Comparison of ENCODE assay signal across 23 cellular contexts in genomic region chr5:125120012-125120411, GRCh38.
"Had no signal": no experiment of that assay in that cellular context is flagged by ENCODE, and none has a peak within 500 bp of the region (broad histone marks: within the 10 kb centered on the region; RNA-seq: fewer than 3 reads in every experiment).

No MANE protein-coding gene starts in this region.

- FAIRE-seq: urothelium cell line had no signal

- H3K36me3 Mint-ChIP-seq: naive thymus-derived CD4-positive, alpha-beta T cell; natural killer cell treated with Interleukin-12 subunit alpha and Interleukin-12 subunit beta and Interleukin-15 and Interleukin-18, amount 100 ng/mL, for 72 hours; stimulated activated naive B cell treated with anti-CD40 and anti-IgM and Interleukin-4, amounts not matched to agents 10 μg/mL and 1 μg/mL and 100 μg/mL, for 72 hours had no signal

- H3K4me1 ChIP-seq: left ventricle myocardium inferior, right atrium auricular region, right lobe of liver, testis, upper lobe of right lung had no signal

- H3K9me3 ChIP-seq: left ventricle myocardium inferior, mucosa of descending colon, ovary, right atrium auricular region, right lobe of liver, stomach, testis, thyroid gland, upper lobe of right lung had no signal

- ATAC-seq: mucosa of descending colon; naive thymus-derived CD4-positive, alpha-beta T cell; natural killer cell treated with Interleukin-12 subunit alpha and Interleukin-12 subunit beta and Interleukin-15 and Interleukin-18, amount 100 ng/mL, for 72 hours; right lobe of liver; stimulated activated naive B cell treated with anti-CD40 and anti-IgM and Interleukin-4, amounts not matched to agents 10 μg/mL and 1 μg/mL and 100 μg/mL, for 72 hours; stimulated activated naive CD8-positive, alpha-beta T cell treated with anti-CD3 and anti-CD28 coated beads, Interleukin-15, Interleukin-2, amounts not matched to agents 100 U/mL and 50 U/mL, for 24 hours; upper lobe of right lung had no signal

- H3K4me2 ChIP-seq: smooth muscle cell had no signal

- H3K27ac Mint-ChIP-seq: naive thymus-derived CD4-positive, alpha-beta T cell; natural killer cell treated with Interleukin-12 subunit alpha and Interleukin-12 subunit beta and Interleukin-15 and Interleukin-18, amount 100 ng/mL, for 72 hours; progenitor cell of endocrine pancreas; stimulated activated naive B cell treated with anti-CD40 and anti-IgM and Interleukin-4, amounts not matched to agents 10 μg/mL and 1 μg/mL and 100 μg/mL, for 72 hours had no signal

- H3K27me3 Mint-ChIP-seq: naive thymus-derived CD4-positive, alpha-beta T cell; progenitor cell of endocrine pancreas had no signal

- H3K36me3 ChIP-seq: left ventricle myocardium inferior, ovary, right atrium auricular region, right lobe of liver, stomach, thyroid gland, upper lobe of right lung had no signal

- H3K27me3 ChIP-seq: ovary, right atrium auricular region, right lobe of liver, stomach, testis, thyroid gland, upper lobe of right lung had no signal

- H3K4me3 Mint-ChIP-seq: naive thymus-derived CD4-positive, alpha-beta T cell; natural killer cell treated with Interleukin-12 subunit alpha and Interleukin-12 subunit beta and Interleukin-15 and Interleukin-18, amount 100 ng/mL, for 72 hours; stimulated activated naive B cell treated with anti-CD40 and anti-IgM and Interleukin-4, amounts not matched to agents 10 μg/mL and 1 μg/mL and 100 μg/mL, for 72 hours had no signal

- H3K4me1 Mint-ChIP-seq: naive thymus-derived CD4-positive, alpha-beta T cell; stimulated activated naive B cell treated with anti-CD40 and anti-IgM and Interleukin-4, amounts not matched to agents 10 μg/mL and 1 μg/mL and 100 μg/mL, for 72 hours had no signal

- H3K4me3 ChIP-seq: left ventricle myocardium inferior, lung, mucosa of descending colon, ovary, right atrium auricular region, right lobe of liver, smooth muscle cell, stomach, testis, thyroid gland, upper lobe of right lung had no signal

- H3K9me3 Mint-ChIP-seq: natural killer cell treated with Interleukin-12 subunit alpha and Interleukin-12 subunit beta and Interleukin-15 and Interleukin-18, amount 100 ng/mL, for 72 hours; stimulated activated naive B cell treated with anti-CD40 and anti-IgM and Interleukin-4, amounts not matched to agents 10 μg/mL and 1 μg/mL and 100 μg/mL, for 72 hours had no signal

- H3K27ac ChIP-seq: left ventricle myocardium inferior, ovary, right atrium auricular region, right lobe of liver, stomach, testis, thyroid gland, upper lobe of right lung had no signal

- DNase-seq: hippocampal formation; islet precursor cell; left ventricle myocardium inferior; midbrain; mucosa of descending colon; naive thymus-derived CD4-positive, alpha-beta T cell; ovary; right lobe of liver; stimulated activated CD4-positive, alpha-beta T cell treated with anti-CD3 and anti-CD28 coated beads, Interleukin-2, amount 100 ng/mL, for 24 hours; stimulated activated CD4-positive, alpha-beta T cell treated with anti-CD3 and anti-CD28 coated beads, Interleukin-4, amount 100 ng/mL, for 1 hour; stimulated activated naive B cell treated with anti-CD40 and anti-IgM and Interleukin-4, amounts not matched to agents 10 μg/mL and 1 μg/mL and 100 μg/mL, for 72 hours; stimulated activated naive CD8-positive, alpha-beta T cell treated with anti-CD3 and anti-CD28 coated beads, Interleukin-15, Interleukin-2, amounts not matched to agents 100 U/mL and 50 U/mL, for 24 hours; stomach; testis; thyroid gland; trophoblast cell; upper lobe of right lung had no signal
